17 cellular contexts compared by ENCODE assay signal in genomic region chr3:174051191-174051590, GRCh38.
DNase-seq lines count a peak whose midpoint lies in the region; ATAC-seq and TF ChIP-seq lines count a peak whose summit lies in the region.
"Had no signal": no experiment of that assay in that cellular context is flagged by ENCODE, and none has a peak within 500 bp of the region (broad histone marks: within the 10 kb centered on the region; RNA-seq: fewer than 3 reads in every experiment).

No MANE protein-coding gene starts in this region.

- H3K4me3 ChIP-seq in GM23338 (no peak overlapping the region), iPS DF 6.9 (ENCODE audit: low read length) (no peak overlapping the region)
- H3K4me3 ChIP-seq: A549, HAP-1 had no signal

- TF ChIP-seq CTCF in GM23338 (conservative IDR thresholded peaks at IDR 0.05; ENCODE audit: low read depth in 2 of 2) (no peak), WTC11 (IDR thresholded peaks at IDR 0.05) (no peak)

- H3K4me3 Mint-ChIP-seq in GM23338 (no peak overlapping the region), WTC11 (no peak overlapping the region)
- H3K4me3 Mint-ChIP-seq: CD14-positive monocyte; CD8-positive, alpha-beta T cell had no signal

- H3K27me3 ChIP-seq in GM23338 (ENCODE audit: insufficient read depth) (no peaks in the 10 kb centered on the region), iPS DF 6.9 (ENCODE audit: control insufficient read depth, insufficient read depth, low read length) (no peaks in the 10 kb centered on the region)

- no peaks in the 10 kb centered on the region for H3K36me3 ChIP-seq in GM23338 (ENCODE audit: insufficient read depth)
- H3K36me3 ChIP-seq in iPS DF 6.9 (ENCODE audit: control insufficient read depth, insufficient read depth, low read length), result no peaks in the 10 kb centered on the region
- H3K36me3 ChIP-seq: HAP-1 had no signal

- no peaks in the 10 kb centered on the region for H3K36me3 Mint-ChIP-seq in GM23338 (ENCODE audit: low read depth)
- H3K36me3 Mint-ChIP-seq in WTC11, result no peaks in the 10 kb centered on the region
- H3K36me3 Mint-ChIP-seq: CD14-positive monocyte; CD8-positive, alpha-beta T cell had no signal

- no peaks in the 10 kb centered on the region for H3K9me2 ChIP-seq in GM23338 (ENCODE audit: insufficient read depth)

- CTCF ChIA-PET in WTC11 (lab: Charles Lee), result no interaction called here

- H3K27me3 Mint-ChIP-seq in GM23338 (ENCODE audit: insufficient read depth, low read depth, poor library complexity), result peaks cover 1% of the 10 kb centered on the region
- H3K27me3 Mint-ChIP-seq in WTC11 (ENCODE audit: low read depth), result peaks cover 12% of the 10 kb centered on the region; the same call in 1 of the 2 replicates

- no peaks in the 10 kb centered on the region for H3K79me2 ChIP-seq in GM23338 (replicated peaks; ENCODE audit: insufficient read depth)

- ATAC-seq in GM23338 (no peak), WTC11 (peak; percentile 67)
- ATAC-seq: A549; CD8-positive, alpha-beta T cell had no signal

- POLR2A ChIA-PET in WTC11 (lab: Charles Lee), result no interaction called here

- H3F3A ChIP-seq in GM23338 (replicated peaks; ENCODE audit: low read depth), result no peaks in the 10 kb centered on the region

- H2AFZ ChIP-seq in GM23338, result no peak overlapping the region

- H3K9me3 Mint-ChIP-seq in GM23338 (no peaks in the 10 kb centered on the region), WTC11 (no peaks in the 10 kb centered on the region)
- H3K9me3 Mint-ChIP-seq: CD8-positive, alpha-beta T cell had no signal

- H3K4me1 ChIP-seq in GM23338 (ENCODE audit: insufficient read depth) (peaks cover 5% of the 10 kb centered on the region; the same call in 1 of the 2 replicates), iPS DF 6.9 (ENCODE audit: control insufficient read depth, insufficient read depth, low read length) (no peaks in the 10 kb centered on the region)
- H3K4me1 ChIP-seq: A549, HAP-1 had no signal

- DNase-seq in GM23338 (ENCODE audit: low spot score) (peak; percentile 8), NCI-H2196 (lab: John Stamatoyannopoulos, UW; ENCODE audit: unreplicated experiment) (peak; percentile 66), WTC11 (ENCODE audit: low spot score) (no peak), iPS DF 6.9 (ENCODE audit: low read depth, low spot score) (peak; percentile 1), islet precursor cell (no peak), NCI-H1436 treated with DMSO at 0.1 percent for 48 hours (lab: John Stamatoyannopoulos, UW) (no peak), GM19238 (ENCODE audit: insufficient read length, low spot score) (no peak)
- DNase-seq: CD8-positive, alpha-beta T cell; COR-L47; DMS153; DND-41; GF-D8; GOT3; IMR-90 had no signal

- no peaks in the 10 kb centered on the region for H3K9me3 ChIP-seq in iPS DF 6.9 (ENCODE audit: control insufficient read depth, insufficient read depth, low read length)
- H3K9me3 ChIP-seq: A549, HAP-1 had no signal

- peaks cover 8% of the 10 kb centered on the region; the same call in 2 of the 3 replicates for H3K4me1 Mint-ChIP-seq in GM23338
- peaks cover 14% of the 10 kb centered on the region for H3K4me1 Mint-ChIP-seq in WTC11
- H3K4me1 Mint-ChIP-seq: CD14-positive monocyte had no signal

- H3K27ac ChIP-seq in GM23338 (ENCODE audit: low read depth) (no peak overlapping the region), iPS DF 6.9 (ENCODE audit: low read length) (no peak overlapping the region)
- H3K27ac ChIP-seq: A549 had no signal

- no peak overlapping the region for H3K4me2 ChIP-seq in GM23338
- H3K4me2 ChIP-seq: A549 had no signal

- no CpG with 5 or more reads among the region's 5 CpGs for WGBS in iPS DF 6.9 (ENCODE audit: insufficient coverage, insufficient read length)

- H3K27ac Mint-ChIP-seq in GM23338 (no peak overlapping the region), WTC11 (no peak overlapping the region)
- H3K27ac Mint-ChIP-seq: CD14-positive monocyte; CD8-positive, alpha-beta T cell had no signal

- H4K20me1 ChIP-seq in GM23338 (replicated peaks; ENCODE audit: insufficient read depth), result no peaks in the 10 kb centered on the region

TF ChIP-seq in GM23338, 12 proteins besides CTCF, POLR2A, EP300 and RAD21 (continues in another document):
- TF ChIP-seq ZNF114 (CRISPR knock-in tag; IDR thresholded peaks at IDR 0.05), result no peak
- TF ChIP-seq REST (IDR thresholded peaks at IDR 0.05; ENCODE audit: unreplicated experiment), result no peak
- TF ChIP-seq JUNB (IDR thresholded peaks at IDR 0.05; ENCODE audit: unreplicated experiment), result no peak
- no peak for TF ChIP-seq ETS1 (IDR thresholded peaks at IDR 0.05)

TF ChIP-seq in WTC11, 78 proteins besides CTCF, POLR2A, EP300 and RAD21:
- TF ChIP-seq TP53 (CRISPR knock-in tag; IDR thresholded peaks at IDR 0.05), result no peak
- TF ChIP-seq PREB (CRISPR knock-in tag; IDR thresholded peaks at IDR 0.05; ENCODE audit: borderline replicate concordance), result no peak
- no peak for TF ChIP-seq CREB1 (CRISPR knock-in tag; IDR thresholded peaks at IDR 0.05)
- TF ChIP-seq TEAD4 (CRISPR knock-in tag; IDR thresholded peaks at IDR 0.05), result no peak
- TF ChIP-seq ZNF232 (CRISPR knock-in tag; IDR thresholded peaks at IDR 0.05), result no peak
- TF ChIP-seq EMX1 (CRISPR knock-in tag; IDR thresholded peaks at IDR 0.05), result no peak
- TF ChIP-seq GABPB1 (CRISPR knock-in tag; IDR thresholded peaks at IDR 0.05), result no peak
- TF ChIP-seq ATF6 (CRISPR knock-in tag; IDR thresholded peaks at IDR 0.05), result no peak
- TF ChIP-seq RELA (CRISPR knock-in tag; IDR thresholded peaks at IDR 0.05; ENCODE audit: borderline replicate concordance), result no peak
- no peak for TF ChIP-seq MLX (CRISPR knock-in tag; IDR thresholded peaks at IDR 0.05)
- TF ChIP-seq FOXJ3 (CRISPR knock-in tag; IDR thresholded peaks at IDR 0.05; ENCODE audit: borderline replicate concordance), result no peak
- no peak for TF ChIP-seq SP1 (CRISPR knock-in tag; conservative IDR thresholded peaks at IDR 0.05)
- TF ChIP-seq USF2 (CRISPR knock-in tag; IDR thresholded peaks at IDR 0.05), result no peak
- no peak for TF ChIP-seq ZNF121 (CRISPR knock-in tag; IDR thresholded peaks at IDR 0.05)

Comparison
In these comparisons a context has a peak if more than half of its experiments do, and no peak if none do; other contexts are left out.
1. DNase-seq: peak in GM23338 (single experiment), NCI-H2196 (single experiment) and iPS DF 6.9 (single experiment); none in WTC11 (single experiment), islet precursor cell (single experiment), NCI-H1436 treated with DMSO at 0.1 percent for 48 hours (single experiment) and GM19238 (single experiment).